1 cellular context compared by ENCODE assay signal in the genomic region with DNA sequence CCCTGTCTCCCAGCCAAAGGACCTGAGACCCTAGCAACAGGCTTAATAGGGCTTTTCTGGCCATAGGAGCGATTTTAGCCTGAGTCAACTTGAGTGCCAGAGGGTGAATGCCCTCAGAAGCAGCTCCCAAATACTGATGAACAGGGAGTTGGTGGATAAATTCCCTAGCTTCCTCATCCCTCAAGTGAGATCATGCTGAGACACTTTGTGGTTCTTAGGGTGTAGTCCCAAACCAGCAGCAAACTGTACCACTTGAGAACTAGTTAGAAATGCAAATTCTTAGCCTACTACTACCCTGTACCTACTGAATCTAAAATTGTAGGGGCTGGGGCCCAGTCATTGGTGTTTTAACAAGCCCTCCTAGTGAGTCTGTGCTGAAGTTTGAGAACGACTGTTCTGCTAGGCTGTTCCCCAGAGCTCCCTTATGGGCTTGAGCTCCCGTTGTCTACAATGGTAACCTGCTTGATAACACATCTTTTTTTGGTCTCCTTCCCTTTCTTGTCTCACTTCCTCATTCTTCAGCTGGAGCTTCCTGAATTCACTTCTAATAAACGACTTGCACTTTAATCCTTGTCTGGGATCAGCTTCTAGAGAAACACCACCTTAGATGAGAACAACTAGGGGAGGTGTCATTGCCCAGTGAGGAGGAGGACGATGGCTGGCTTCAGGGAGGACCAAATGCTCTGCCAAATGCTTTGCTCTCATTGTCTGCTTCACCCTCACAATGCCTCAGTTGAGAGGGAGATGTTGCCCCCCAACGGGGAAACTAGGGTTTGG.
TF ChIP-seq lines count a peak whose summit lies in the region.

No MANE protein-coding gene starts in this region.

TF ChIP-seq in GM12878, 131 proteins besides CTCF, POLR2A, EP300 and RAD21:
- peak; percentile 73 to 84; a peak in 3 of 4 replicates for TF ChIP-seq IKZF2 (IDR thresholded peaks at IDR 0.05)
- 0 out of 2 replicates have a peak, but pooled peaks have one; percentile 23 for TF ChIP-seq MTA2 (IDR thresholded peaks at IDR 0.05; ENCODE audit: low read depth)
- no peak for TF ChIP-seq SMC3 (IDR thresholded peaks at IDR 0.05; ENCODE audit: borderline replicate concordance, low read length)
- TF ChIP-seq SPI1 (IDR thresholded peaks at IDR 0.05; ENCODE audit: borderline replicate concordance, insufficient read depth, low read depth, low read length): peak; percentile 92
- peak; percentile 33 for TF ChIP-seq IKZF1 (conservative IDR thresholded peaks at IDR 0.05)
- TF ChIP-seq, protein P1, sequence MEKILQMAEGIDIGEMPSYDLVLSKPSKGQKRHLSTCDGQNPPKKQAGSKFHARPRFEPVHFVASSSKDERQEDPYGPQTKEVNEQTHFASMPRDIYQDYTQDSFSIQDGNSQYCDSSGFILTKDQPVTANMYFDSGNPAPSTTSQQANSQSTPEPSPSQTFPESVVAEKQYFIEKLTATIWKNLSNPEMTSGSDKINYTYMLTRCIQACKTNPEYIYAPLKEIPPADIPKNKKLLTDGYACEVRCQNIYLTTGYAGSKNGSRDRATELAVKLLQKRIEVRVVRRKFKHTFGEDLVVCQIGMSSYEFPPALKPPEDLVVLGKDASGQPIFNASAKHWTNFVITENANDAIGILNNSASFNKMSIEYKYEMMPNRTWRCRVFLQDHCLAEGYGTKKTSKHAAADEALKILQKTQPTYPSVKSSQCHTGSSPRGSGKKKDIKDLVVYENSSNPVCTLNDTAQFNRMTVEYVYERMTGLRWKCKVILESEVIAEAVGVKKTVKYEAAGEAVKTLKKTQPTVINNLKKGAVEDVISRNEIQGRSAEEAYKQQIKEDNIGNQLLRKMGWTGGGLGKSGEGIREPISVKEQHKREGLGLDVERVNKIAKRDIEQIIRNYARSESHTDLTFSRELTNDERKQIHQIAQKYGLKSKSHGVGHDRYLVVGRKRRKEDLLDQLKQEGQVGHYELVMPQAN (conservative IDR thresholded peaks at IDR 0.05): no peak
- TF ChIP-seq, protein P2, sequence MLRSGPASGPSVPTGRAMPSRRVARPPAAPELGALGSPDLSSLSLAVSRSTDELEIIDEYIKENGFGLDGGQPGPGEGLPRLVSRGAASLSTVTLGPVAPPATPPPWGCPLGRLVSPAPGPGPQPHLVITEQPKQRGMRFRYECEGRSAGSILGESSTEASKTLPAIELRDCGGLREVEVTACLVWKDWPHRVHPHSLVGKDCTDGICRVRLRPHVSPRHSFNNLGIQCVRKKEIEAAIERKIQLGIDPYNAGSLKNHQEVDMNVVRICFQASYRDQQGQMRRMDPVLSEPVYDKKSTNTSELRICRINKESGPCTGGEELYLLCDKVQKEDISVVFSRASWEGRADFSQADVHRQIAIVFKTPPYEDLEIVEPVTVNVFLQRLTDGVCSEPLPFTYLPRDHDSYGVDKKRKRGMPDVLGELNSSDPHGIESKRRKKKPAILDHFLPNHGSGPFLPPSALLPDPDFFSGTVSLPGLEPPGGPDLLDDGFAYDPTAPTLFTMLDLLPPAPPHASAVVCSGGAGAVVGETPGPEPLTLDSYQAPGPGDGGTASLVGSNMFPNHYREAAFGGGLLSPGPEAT (IDR thresholded peaks at IDR 0.05; ENCODE audit: low read depth): peak; percentile 41; the same call in 1 of the 2 replicates
